23 cellular contexts compared by ENCODE assay signal in the genomic region with DNA sequence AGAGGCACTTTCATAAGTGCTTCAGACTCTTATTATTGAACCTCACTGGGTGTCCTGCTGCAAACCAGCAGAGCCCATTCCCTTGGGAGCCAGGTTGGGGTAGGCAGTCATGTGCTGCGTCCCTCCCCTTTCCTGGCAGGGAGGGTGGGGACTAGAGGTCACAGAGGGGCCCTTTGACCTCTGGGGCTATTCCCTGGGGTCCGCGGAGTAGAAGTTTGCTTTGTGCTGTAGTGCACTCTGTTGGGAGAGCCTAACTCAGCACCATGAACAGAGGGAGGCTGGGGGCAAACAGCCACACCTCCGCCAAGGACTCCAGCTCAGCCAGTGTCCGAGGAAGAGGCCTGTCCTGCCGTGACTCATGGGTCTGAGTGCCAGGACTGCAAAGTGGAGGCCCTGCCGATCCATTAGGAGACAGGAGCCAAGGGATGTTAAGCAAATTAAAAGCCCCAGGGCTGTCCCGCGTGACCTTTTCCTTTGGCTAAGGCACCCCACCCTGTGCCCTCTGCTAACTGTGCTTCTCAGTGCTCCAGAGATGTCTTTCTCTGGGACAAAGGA. TPM values are rescaled to one million over a fixed set of nuclear protein-coding genes. Genes with fewer than 3 reads are reported as not detected.
A peak's percentile ranks its signal among the peaks of the same experiment; 100 is the strongest.
DNase-seq lines count a peak whose midpoint lies in the region; TF ChIP-seq lines count a peak whose summit lies in the region.
"Had no signal": no experiment of that assay in that cellular context is flagged by ENCODE, and none has a peak within 500 bp of the region (broad histone marks: within the 10 kb centered on the region; RNA-seq: fewer than 3 reads in every experiment).

No MANE protein-coding gene starts in this region.

- H3K27me3 Mint-ChIP-seq in nephron progenitor cell (ENCODE audit: low read depth, poor library complexity) (peaks cover 98% of the 10 kb centered on the region), osteocyte (ENCODE audit: unreplicated experiment) (peaks cover 37% of the 10 kb centered on the region)

- TF ChIP-seq CTCF in nephron progenitor cell (IDR thresholded peaks at IDR 0.05), result no peak
- TF ChIP-seq CTCF in osteocyte (IDR thresholded peaks at IDR 0.05), result no peak

- H3K9me3 Mint-ChIP-seq in nephron progenitor cell (no peaks in the 10 kb centered on the region), osteocyte (ENCODE audit: unreplicated experiment) (no peaks in the 10 kb centered on the region)
- H3K9me3 Mint-ChIP-seq: CD4-positive, alpha-beta memory T cell had no signal

- H3K4me1 Mint-ChIP-seq in nephron progenitor cell (peaks cover 21% of the 10 kb centered on the region), osteocyte (ENCODE audit: unreplicated experiment) (peaks cover 1% of the 10 kb centered on the region)

- H3K4me3 Mint-ChIP-seq in nephron progenitor cell (no peak overlapping the region), osteocyte (ENCODE audit: unreplicated experiment) (no peak overlapping the region)
- H3K4me3 Mint-ChIP-seq: CD4-positive, alpha-beta memory T cell had no signal

- DNase-seq in AG08395 (ENCODE audit: low spot score) (peak; percentile 27), GM03348 (ENCODE audit: low spot score) (peak; percentile 48), ecto neural progenitor cell (ENCODE audit: low spot score) (peak; percentile 59), nephron progenitor cell (peak; percentile 70), COLO829 (ENCODE audit: low spot score) (no peak), osteocyte (ENCODE audit: extremely low spot score, unreplicated experiment) (no peak), kidney tubule cell (ENCODE audit: low spot score) (no peak), DMS79 (lab: John Stamatoyannopoulos, UW) (no peak)
- DNase-seq: Calu3; CD4-positive, alpha-beta memory T cell; DMS153; GDM1; Kasumi-1; MM.1S; NCI-H1048; NCI-H1436; NCI-H2029; NCI-H226; NCI-H510A treated with DMSO at 0.1 percent for 48 hours; NCI-H748 treated with DMSO at 0.1 percent for 48 hours; PC-9; SHP77 treated with DMSO at 0.1 percent for 48 hours had no signal

- no peak overlapping the region for H3K27ac Mint-ChIP-seq in nephron progenitor cell
- H3K27ac Mint-ChIP-seq in osteocyte (ENCODE audit: unreplicated experiment), result no peak overlapping the region
- H3K27ac Mint-ChIP-seq: CD4-positive, alpha-beta memory T cell had no signal

- H3K36me3 Mint-ChIP-seq in nephron progenitor cell (ENCODE audit: low read depth) (no peaks in the 10 kb centered on the region), osteocyte (ENCODE audit: unreplicated experiment) (no peaks in the 10 kb centered on the region)
- H3K36me3 Mint-ChIP-seq: CD4-positive, alpha-beta memory T cell had no signal

RNA-seq across cellular contexts. Expression of a gene that starts 3.0 kb away (rescaled TPM):
- not detected in 2 replicates for total RNA-seq in osteocyte
- total RNA-seq: Calu3; CD4-positive, alpha-beta memory T cell; Daoy; PC-9 had no signal

Comparison
In these comparisons a context has a peak if more than half of its experiments do, and no peak if none do; other contexts are left out.
1. DNase-seq: peak in AG08395 (single experiment), GM03348 (single experiment), ecto neural progenitor cell (single experiment) and nephron progenitor cell (single experiment); none in COLO829 (single experiment), osteocyte (single experiment), kidney tubule cell (single experiment) and DMS79 (single experiment).